ENCODE assay signal across 16 cellular contexts in the genomic region with DNA sequence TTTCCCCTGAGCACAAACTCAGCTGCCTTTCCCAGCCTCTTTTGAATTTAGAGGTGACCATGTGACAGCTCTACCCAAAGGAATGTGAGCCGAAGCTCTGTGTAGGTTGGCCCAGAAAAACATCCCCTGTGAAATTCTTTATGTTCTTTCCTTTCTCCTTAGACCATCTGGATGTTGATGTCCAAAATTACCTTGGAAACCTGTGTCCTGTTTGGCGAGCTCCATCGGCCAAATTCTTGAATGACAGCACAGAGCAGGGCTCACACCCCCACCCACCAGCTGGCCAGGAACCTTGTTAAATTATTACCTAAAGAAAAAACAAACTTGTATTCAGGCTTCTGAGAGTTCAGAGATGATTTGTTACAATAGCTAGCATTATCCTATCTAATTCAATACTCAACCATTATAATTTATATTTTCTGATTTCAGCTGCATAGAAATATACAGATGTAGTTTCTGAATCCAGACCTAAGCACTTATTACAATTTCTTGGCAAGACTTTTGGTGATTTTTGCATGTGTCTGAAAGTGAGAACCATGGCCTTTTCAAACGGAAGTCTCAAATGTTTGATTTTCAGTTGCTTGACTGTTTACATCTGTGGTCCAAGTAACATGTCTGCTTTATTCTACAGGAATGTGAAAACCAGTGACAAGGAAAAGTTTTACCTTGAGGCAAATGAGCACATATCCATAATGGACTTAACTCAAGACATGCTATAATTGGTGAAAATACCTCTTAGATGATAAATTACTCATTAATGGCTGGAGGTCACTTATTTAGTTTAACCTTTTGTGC.
DNase-seq lines count a peak whose midpoint lies in the region; ATAC-seq and TF ChIP-seq lines count a peak whose summit lies in the region.
"Had no signal": no experiment of that assay in that cellular context is flagged by ENCODE, and none has a peak within 500 bp of the region (broad histone marks: within the 10 kb centered on the region; RNA-seq: fewer than 3 reads in every experiment).

No MANE protein-coding gene starts in this region.

- H3K9ac ChIP-seq in fibroblast of lung (ENCODE audit: insufficient read depth, low read length), result no peak overlapping the region

- H4K20me1 ChIP-seq in fibroblast of lung (ENCODE audit: control insufficient read depth, extremely low read depth, insufficient read depth, low read length), result no peaks in the 10 kb centered on the region

- no peak overlapping the region for H2AFZ ChIP-seq in fibroblast of lung (ENCODE audit: low read length)

- peak overlapping the region; percentile 66 for H3K27ac ChIP-seq in VCaP
- H3K27ac ChIP-seq in fibroblast of lung (ENCODE audit: insufficient read depth, low read length), result peak overlapping the region; percentile 36
- H3K27ac ChIP-seq: testis had no signal

- H3K4me3 ChIP-seq in fibroblast of lung (replicated peaks in 1 of 4; ENCODE audit: control extremely low read depth in 1 of 4, insufficient read depth in 1 of 4, low read depth in 3 of 4, low read length in 4 of 4), result no peak overlapping the region
- H3K4me3 ChIP-seq: lung, testis had no signal

- peaks cover 4% of the 10 kb centered on the region for H3K79me2 ChIP-seq in fibroblast of lung (ENCODE audit: control insufficient read depth, insufficient read depth, low read length)

- peaks cover 5% of the 10 kb centered on the region for H3K4me1 ChIP-seq in fibroblast of lung (ENCODE audit: control insufficient read depth, extremely low read depth, insufficient read depth, low read length)
- H3K4me1 ChIP-seq: testis had no signal

- peak overlapping the region; percentile 56 for H3K4me2 ChIP-seq in fibroblast of lung (ENCODE audit: extremely low read depth, insufficient read depth, low read length)

- H3K27me3 ChIP-seq in fibroblast of lung (ENCODE audit: control insufficient read depth, insufficient read depth, low read length), result no peaks in the 10 kb centered on the region
- H3K27me3 ChIP-seq: testis had no signal

- H3K9me3 ChIP-seq in fibroblast of lung (ENCODE audit: control insufficient read depth, insufficient read depth, low read depth, low read length), result no peaks in the 10 kb centered on the region
- H3K9me3 ChIP-seq: testis had no signal

- ATAC-seq in HG02610 (IDR thresholded peaks at IDR 0.05; ENCODE audit: unreplicated experiment), result no peak
- ATAC-seq: activated CD4-positive, alpha-beta T cell treated with anti-CD3 and anti-CD28 coated beads for 36 hours; activated T-cell treated with anti-CD3 and anti-CD28 coated beads, Interleukin-2, amount 50 U/mL, for 4 hours; T-helper 17 cell had no signal

- DNase-seq in H4 (ENCODE audit: low spot score) (peak; percentile 51), fibroblast of lung (ENCODE audit: low read depth in 2 of 2) (peak; percentile 71 to 81), pulmonary artery endothelial cell (ENCODE audit: low read depth, low spot score) (peak; percentile 36), COR-L47 (lab: John Stamatoyannopoulos, UW) (no peak), HUDEP-2 (lab: John Stamatoyannopoulos, UW; ENCODE audit: unreplicated experiment in 76 of 76) (no peak)
- no peak for DNase-seq in effector CD8-positive, alpha-beta T cell (lab: John Stamatoyannopoulos, UW)
- DNase-seq: activated CD4-positive, alpha-beta T cell treated with anti-CD3 and anti-CD28 coated beads for 36 hours; activated T-cell treated with anti-CD3 and anti-CD28 coated beads, Interleukin-2, amount 50 U/mL, for 4 hours; CD4-positive, alpha-beta T cell; hypothalamus; stimulated activated CD4-positive, alpha-beta T cell treated with anti-CD3 and anti-CD28 coated beads, Interleukin-15, amount 100 ng/mL, for 24 hours; T-helper 17 cell; testis had no signal

- TF ChIP-seq CTCF in VCaP (conservative IDR thresholded peaks at IDR 0.05), result no peak
- no peak for TF ChIP-seq CTCF in fibroblast of lung (conservative IDR thresholded peaks at IDR 0.05 in 1 of 2, IDR thresholded peaks at IDR 0.05 in 1 of 2; ENCODE audit: low read depth in 1 of 2, low read length in 2 of 2)

- H3K36me3 ChIP-seq in fibroblast of lung (ENCODE audit: control insufficient read depth, insufficient read depth, low read length), result no peaks in the 10 kb centered on the region

Comparison
In these comparisons a context has a peak if more than half of its experiments do, and no peak if none do; other contexts are left out.
1. DNase-seq: peak in H4 (single experiment), fibroblast of lung (2 of 2) and pulmonary artery endothelial cell (single experiment); none in COR-L47 (single experiment), HUDEP-2 (0 of 76) and effector CD8-positive, alpha-beta T cell (single experiment).